Comparison of ENCODE assay signal across 5 cellular contexts in genomic region chr16:422179-422578, GRCh38. TPM values are rescaled to one million over a fixed set of nuclear protein-coding genes. Genes with fewer than 3 reads are reported as not detected.
DNase-seq lines count a peak whose midpoint lies in the region; ATAC-seq, FAIRE-seq and TF ChIP-seq lines count a peak whose summit lies in the region.
"Not testable (repeated sequence)": the region's sequence is repeated elsewhere in the genome, so short reads cannot be mapped to it uniquely, and the experiment has no call there.

No MANE protein-coding gene starts in this region.

- DNase-seq in RWPE1 (ENCODE audit: low spot score); RWPE2 (ENCODE audit: low spot score): not testable (repeated sequence)
- DNase-seq in K562 (ENCODE audit: extremely low read depth in 1 of 4, low spot score in 3 of 4) = peak in 1 of 4 experiments; percentile 21
- peak; percentile 16 for DNase-seq in fibroblast of mammary gland (ENCODE audit: low read depth)

- not testable (repeated sequence) for TF ChIP-seq POLR2A in K562 (conservative IDR thresholded peaks at IDR 0.05)

- H3K9me3 ChIP-seq in HEK293 (ENCODE audit: control insufficient read depth, insufficient read depth, low read depth, low read length); RWPE2 (ENCODE audit: severe bottlenecking); K562 (replicated peaks; ENCODE audit: control insufficient read depth, insufficient read depth, low read depth, low read length): not testable (repeated sequence)

- in situ Hi-C loops in K562 (cut with MboI) = not testable (repeated sequence)

- 66% methylated on average over 10 of the region's 13 CpGs for WGBS in K562 (ENCODE audit: insufficient coverage, low coverage, missing lambda C conversion rate)

- TF ChIP-seq RAD21 in K562 (CRISPR knock-in tag; conservative IDR thresholded peaks at IDR 0.05 in 1 of 2, IDR thresholded peaks at IDR 0.05 in 1 of 2) = not testable (repeated sequence)

- intact Hi-C loops in K562 (cut with micrococcal nuclease) = loop anchor here (10.0 kb wide), 1 partner anchor 63 kb away; no protein-coding TSS in a partner anchor

- not testable (repeated sequence) for H3K79me2 ChIP-seq in K562 (ENCODE audit: control insufficient read depth, insufficient read depth, low read length)

- H3K4me2 ChIP-seq in K562 (ENCODE audit: insufficient read depth, low read length) = not testable (repeated sequence)

- TF ChIP-seq CTCF in HEK293 (tag by site-specific recombination; IDR thresholded peaks at IDR 0.05); RWPE1 (conservative IDR thresholded peaks at IDR 0.05; ENCODE audit: low read depth); RWPE2 (IDR thresholded peaks at IDR 0.05; ENCODE audit: poor library complexity, severe bottlenecking); K562 (IDR thresholded peaks at IDR 0.05 in 2 of 3, conservative IDR thresholded peaks at IDR 0.05 in 1 of 3; ENCODE audit: insufficient read depth in 2 of 3, low read depth in 1 of 3, low read length in 3 of 3); fibroblast of mammary gland (conservative IDR thresholded peaks at IDR 0.05; ENCODE audit: control insufficient read depth, insufficient read depth, low read depth, low read length): not testable (repeated sequence)

- H3K4me1 ChIP-seq in HEK293 (ENCODE audit: control insufficient read depth, insufficient read depth, low read length) = not testable (repeated sequence)
- H3K4me1 ChIP-seq in RWPE2 (ENCODE audit: insufficient read depth, poor library complexity, severe bottlenecking) = peaks cover 13% of the 10 kb centered on the region
- H3K4me1 ChIP-seq in K562 (replicated peaks in 1 of 2; ENCODE audit: control insufficient read depth in 2 of 2, insufficient read depth in 2 of 2, low read length in 2 of 2) = peaks cover 12 to 34% of the 10 kb centered on the region in 2 experiments; a peak in 3 of 5 replicates

- H3K27ac ChIP-seq in HEK293 (ENCODE audit: extremely low read depth, low read depth, low read length); K562 (ENCODE audit: extremely low read depth, low read depth, low read length): not testable (repeated sequence)
- H3K27ac ChIP-seq in RWPE1 (peak overlapping the region; percentile 100), RWPE2 (ENCODE audit: poor library complexity, severe bottlenecking) (peak overlapping the region; percentile 95)

- CTCF ChIA-PET in HEK293 (lab: Yijun Ruan, JAX); RWPE1 (lab: Yijun Ruan, JAX); K562 (lab: Yijun Ruan, JAX; ENCODE audit: low intra/inter-chr PET ratio): not testable (repeated sequence)

- BruUV-seq in K562 (replicated peaks; lab: Mats Ljungman, UMichigan) = not testable (repeated sequence)

- not testable (repeated sequence) for TF ChIP-seq EP300 in K562 (IDR thresholded peaks at IDR 0.05; ENCODE audit: low read length)

- not testable (repeated sequence) for H3K9me1 ChIP-seq in K562 (ENCODE audit: control insufficient read depth, insufficient read depth, low read length)

- not testable (repeated sequence) for H3K27me3 ChIP-seq in RWPE2 (ENCODE audit: insufficient read depth, poor library complexity, severe bottlenecking); K562 (ENCODE audit: control insufficient read depth in 2 of 2, insufficient read depth in 2 of 2, low read length in 2 of 2)

- not testable (repeated sequence) for H4K20me1 ChIP-seq in K562 (replicated peaks; ENCODE audit: control insufficient read depth, insufficient read depth, low read length)

- not testable (repeated sequence) for H2AFZ ChIP-seq in K562 (ENCODE audit: low read depth, low read length)

- not testable (repeated sequence) for FAIRE-seq in K562 (lab: Jason Lieb, UNC)

- ATAC-seq in RWPE2 (ENCODE audit: low read depth); K562: not testable (repeated sequence)

- POLR2A ChIA-PET in HEK293 (lab: Yijun Ruan, JAX) (interaction anchor here (0.6 kb wide), 1 partner anchor 14 kb away, joined by 3 read pairs; no protein-coding TSS in a partner anchor), K562 (lab: Yijun Ruan, JAX) (interaction anchor here (1.1 to 1.5 kb wide), 2 partner anchors 20 to 24 kb away, joined by 3 to 4 read pairs; partner anchors contain the start of gene DECR2)
- POLR2A ChIA-PET in RWPE1 (lab: Yijun Ruan, JAX; ENCODE audit: low non-redundant PET) = not testable (repeated sequence)

- not testable (repeated sequence) for H3K36me3 ChIP-seq in HEK293 (ENCODE audit: control insufficient read depth in 2 of 2, insufficient read depth in 1 of 2, low read length in 2 of 2); RWPE2 (ENCODE audit: low read depth); K562 (ENCODE audit: control insufficient read depth, insufficient read depth, low read length)

- not testable (repeated sequence) for H3K4me3 ChIP-seq in HEK293 (ENCODE audit: low read depth, low read length); RWPE2 (ENCODE audit: severe bottlenecking); K562; fibroblast of mammary gland (ENCODE audit: control insufficient read depth, low read depth, low read length)

- H3K9ac ChIP-seq in K562 (ENCODE audit: insufficient read depth in 1 of 2, low read depth in 2 of 2, low read length in 2 of 2) = not testable (repeated sequence)

RNA-seq across cellular contexts. Expression of gene RAB11FIP3, which starts 3.3 kb away (rescaled TPM):
- 31.6 and 47.9 TPM in 2 replicates for total RNA-seq in K562 (2011; cell fraction: chromatin; rRNA removed; ENCODE audit: low replicate concordance)
- total RNA-seq in K562 (2011; cell fraction: nucleolus; rRNA removed) = 20.2 and 23.6 TPM in 2 replicates
- 13.9 and 17.7 TPM in 2 replicates for total RNA-seq in K562 (2011; cell fraction: nucleoplasm; rRNA removed)
- 6.5 and 7.2 TPM in 2 replicates for total RNA-seq in K562 (2014; rRNA removed)
- 2.6 and 4.3 TPM in 2 replicates for total RNA-seq in K562 (2014; rRNA removed; fragmentation: Illumina TruSeq; extraction: Trizol)
- total RNA-seq in K562 (2015; rRNA removed; fragmentation: Illumina TruSeq; extraction: Trizol) = 5.3 and 5.9 TPM in 2 replicates
- total RNA-seq in K562 (2021) = 10.5 and 13.1 TPM in 2 replicates
- polyA plus RNA-seq in K562 (2011; rRNA removed) = 2.7 and 3.1 TPM in 2 replicates
- 2.2 and 3.4 TPM in 2 replicates for polyA plus RNA-seq in K562 (2011; cell fraction: cytosol; rRNA removed)
- polyA plus RNA-seq in K562 (2011; cell fraction: nucleus; rRNA removed) = 8.8 and 12.6 TPM in 2 replicates
- 8.4 and 12.7 TPM in 2 replicates for polyA plus RNA-seq in K562 (2012)
- 4.3 and 7.0 TPM in 2 replicates for polyA plus RNA-seq in K562 (2014; fragmentation: Illumina TruSeq; extraction: Trizol)
- polyA plus RNA-seq in K562 (2014; fragmentation: Nextera tagmentation; extraction: Ambion mirVana) = under 1 TPM; 0.46 TPM
- polyA plus RNA-seq in K562 (2014; rRNA removed) = 5.2 and 10.7 TPM in 2 replicates
- 1.9 and 2.8 TPM in 2 replicates for polyA minus RNA-seq in K562 (2011; rRNA and poly(A)+ RNA removed)
- 4.1 and 5.0 TPM in 2 replicates for polyA minus RNA-seq in K562 (2011; cell fraction: cytosol; rRNA and poly(A)+ RNA removed)
- 3.8 and 4.4 TPM in 2 replicates for polyA minus RNA-seq in K562 (2011; cell fraction: nucleus; rRNA and poly(A)+ RNA removed)

RNA-seq across cellular contexts. Expression of gene DECR2, which starts 20.5 kb away (rescaled TPM):
- total RNA-seq in K562 (2011; cell fraction: chromatin; rRNA removed; ENCODE audit: low replicate concordance) = 27.0 and 84.4 TPM in 2 replicates
- 49.9 and 50.8 TPM in 2 replicates for total RNA-seq in K562 (2011; cell fraction: nucleolus; rRNA removed)
- 40.5 and 41.6 TPM in 2 replicates for total RNA-seq in K562 (2011; cell fraction: nucleoplasm; rRNA removed)
- total RNA-seq in K562 (2014; rRNA removed) (16.8 and 18.4 TPM in 2 replicates), K562 (2014; rRNA removed; fragmentation: Illumina TruSeq; extraction: Trizol) (3.2 and 5.6 TPM in 2 replicates), K562 (2015; rRNA removed; fragmentation: Illumina TruSeq; extraction: Trizol) (10.3 and 10.6 TPM in 2 replicates), K562 (2021) (22.9 and 23.1 TPM in 2 replicates)
- polyA plus RNA-seq in K562 (2011; rRNA removed) (13.9 and 21.6 TPM in 2 replicates), K562 (2014; fragmentation: Illumina TruSeq; extraction: Trizol) (6.9 and 13.4 TPM in 2 replicates), K562 (2014; fragmentation: Nextera tagmentation; extraction: Ambion mirVana) (1 to 10 TPM; 1.0 to 2.1 TPM), K562 (2014; rRNA removed) (31.9 and 33.1 TPM in 2 replicates)
- 22.5 and 45.9 TPM in 2 replicates for polyA plus RNA-seq in K562 (2011; cell fraction: cytosol; rRNA removed)
- 71.0 and 103 TPM in 2 replicates for polyA plus RNA-seq in K562 (2011; cell fraction: nucleus; rRNA removed)
- polyA plus RNA-seq in K562 (2012) = 18.3 and 22.5 TPM in 2 replicates
- 1.9 and 3.6 TPM in 2 replicates for polyA minus RNA-seq in K562 (2011; rRNA and poly(A)+ RNA removed)
- 7.8 and 10.6 TPM in 2 replicates for polyA minus RNA-seq in K562 (2011; cell fraction: cytosol; rRNA and poly(A)+ RNA removed)
- polyA minus RNA-seq in K562 (2011; cell fraction: nucleus; rRNA and poly(A)+ RNA removed) = 10.1 and 11.2 TPM in 2 replicates

RNA-seq across cellular contexts. Expression of gene NME4, which starts 25.2 kb away (rescaled TPM):
- 39.0 and 108 TPM in 2 replicates for total RNA-seq in K562 (2011; cell fraction: chromatin; rRNA removed; ENCODE audit: low replicate concordance)
- total RNA-seq in K562 (2011; cell fraction: nucleolus; rRNA removed) = 83.4 and 88.0 TPM in 2 replicates
- 67.1 and 101 TPM in 2 replicates for total RNA-seq in K562 (2011; cell fraction: nucleoplasm; rRNA removed)
- total RNA-seq in K562 (2014; rRNA removed) (211 and 255 TPM in 2 replicates), K562 (2014; rRNA removed; fragmentation: Illumina TruSeq; extraction: Trizol) (50.2 and 61.5 TPM in 2 replicates), K562 (2015; rRNA removed; fragmentation: Illumina TruSeq; extraction: Trizol) (145 and 151 TPM in 2 replicates), K562 (2021) (189 and 206 TPM in 2 replicates)
- polyA plus RNA-seq in K562 (2011; rRNA removed) (139 and 160 TPM in 2 replicates), K562 (2014; fragmentation: Illumina TruSeq; extraction: Trizol) (135 and 223 TPM in 2 replicates), K562 (2014; fragmentation: Nextera tagmentation; extraction: Ambion mirVana) (10 to 100 TPM; 15.4 to 17.5 TPM), K562 (2014; rRNA removed) (264 and 339 TPM in 2 replicates)
- polyA plus RNA-seq in K562 (2011; cell fraction: cytosol; rRNA removed) = 277 and 663 TPM in 2 replicates
- 165 and 221 TPM in 2 replicates for polyA plus RNA-seq in K562 (2011; cell fraction: nucleus; rRNA removed)
- polyA plus RNA-seq in K562 (2012) = 211 and 279 TPM in 2 replicates
- 23.2 and 37.8 TPM in 2 replicates for polyA minus RNA-seq in K562 (2011; rRNA and poly(A)+ RNA removed)
- 60.9 and 70.8 TPM in 2 replicates for polyA minus RNA-seq in K562 (2011; cell fraction: cytosol; rRNA and poly(A)+ RNA removed)
- 32.2 and 35.7 TPM in 2 replicates for polyA minus RNA-seq in K562 (2011; cell fraction: nucleus; rRNA and poly(A)+ RNA removed)

RNA-seq across cellular contexts. Expression of gene PGAP6, which starts 40.4 kb away (rescaled TPM):
- 56.2 and 231 TPM in 2 replicates for total RNA-seq in K562 (2011; cell fraction: chromatin; rRNA removed; ENCODE audit: low replicate concordance)
- 229 and 238 TPM in 2 replicates for total RNA-seq in K562 (2011; cell fraction: nucleolus; rRNA removed)
- total RNA-seq in K562 (2011; cell fraction: nucleoplasm; rRNA removed) = 112 and 118 TPM in 2 replicates
- total RNA-seq in K562 (2014; rRNA removed) (43.4 and 66.6 TPM in 2 replicates), K562 (2014; rRNA removed; fragmentation: Illumina TruSeq; extraction: Trizol) (3.8 and 8.9 TPM in 2 replicates), K562 (2015; rRNA removed; fragmentation: Illumina TruSeq; extraction: Trizol) (35.9 and 39.3 TPM in 2 replicates), K562 (2021) (49.8 and 50.2 TPM in 2 replicates)
- polyA plus RNA-seq in K562 (2011; rRNA removed) (41.7 and 73.2 TPM in 2 replicates), K562 (2014; fragmentation: Illumina TruSeq; extraction: Trizol) (20.0 and 53.1 TPM in 2 replicates), K562 (2014; fragmentation: Nextera tagmentation; extraction: Ambion mirVana) (1 to 10 TPM in 1 of 2 experiments, under 1 TPM in 1; 0.45 to 1.3 TPM), K562 (2014; rRNA removed) (46.2 and 50.1 TPM in 2 replicates)
- polyA plus RNA-seq in K562 (2011; cell fraction: cytosol; rRNA removed) = 113 and 177 TPM in 2 replicates
- 157 and 271 TPM in 2 replicates for polyA plus RNA-seq in K562 (2011; cell fraction: nucleus; rRNA removed)
- polyA plus RNA-seq in K562 (2012) = 62.5 and 85.8 TPM in 2 replicates
- 25.0 and 47.0 TPM in 2 replicates for polyA minus RNA-seq in K562 (2011; rRNA and poly(A)+ RNA removed)
- polyA minus RNA-seq in K562 (2011; cell fraction: cytosol; rRNA and poly(A)+ RNA removed) = 43.0 and 54.1 TPM in 2 replicates
- 40.1 and 42.9 TPM in 2 replicates for polyA minus RNA-seq in K562 (2011; cell fraction: nucleus; rRNA and poly(A)+ RNA removed)

RNA-seq across cellular contexts. Expression of gene MRPL28, which starts 51.8 kb away (rescaled TPM):
- 23.4 and 64.3 TPM in 2 replicates for total RNA-seq in K562 (2011; cell fraction: chromatin; rRNA removed; ENCODE audit: low replicate concordance)
- total RNA-seq in K562 (2011; cell fraction: nucleolus; rRNA removed) = 75.9 and 80.4 TPM in 2 replicates
- 40.5 and 50.3 TPM in 2 replicates for total RNA-seq in K562 (2011; cell fraction: nucleoplasm; rRNA removed)
- 323 and 344 TPM in 2 replicates for total RNA-seq in K562 (2014; rRNA removed)
- 54.8 and 63.1 TPM in 2 replicates for total RNA-seq in K562 (2014; rRNA removed; fragmentation: Illumina TruSeq; extraction: Trizol)
- total RNA-seq in K562 (2015; rRNA removed; fragmentation: Illumina TruSeq; extraction: Trizol) = 157 and 167 TPM in 2 replicates
- 175 and 183 TPM in 2 replicates for total RNA-seq in K562 (2021)
- polyA plus RNA-seq in K562 (2011; rRNA removed) = 152 and 181 TPM in 2 replicates
- polyA plus RNA-seq in K562 (2011; cell fraction: cytosol; rRNA removed) = 215 and 452 TPM in 2 replicates
- polyA plus RNA-seq in K562 (2011; cell fraction: nucleus; rRNA removed) = 114 and 165 TPM in 2 replicates
- 108 and 172 TPM in 2 replicates for polyA plus RNA-seq in K562 (2012)
- 219 and 232 TPM in 2 replicates for polyA plus RNA-seq in K562 (2014; fragmentation: Illumina TruSeq; extraction: Trizol)
- 10 to 100 TPM in 1 of 2 experiments, 1 to 10 TPM in 1; 2.5 to 22.9 TPM for polyA plus RNA-seq in K562 (2014; fragmentation: Nextera tagmentation; extraction: Ambion mirVana)
- 306 and 314 TPM in 2 replicates for polyA plus RNA-seq in K562 (2014; rRNA removed)
- 49.7 and 74.3 TPM in 2 replicates for polyA minus RNA-seq in K562 (2011; rRNA and poly(A)+ RNA removed)
- 48.1 and 65.9 TPM in 2 replicates for polyA minus RNA-seq in K562 (2011; cell fraction: cytosol; rRNA and poly(A)+ RNA removed)
- 23.4 and 31.5 TPM in 2 replicates for polyA minus RNA-seq in K562 (2011; cell fraction: nucleus; rRNA and poly(A)+ RNA removed)
